ENCODE assay signal across 1 cellular context in the genomic region with DNA sequence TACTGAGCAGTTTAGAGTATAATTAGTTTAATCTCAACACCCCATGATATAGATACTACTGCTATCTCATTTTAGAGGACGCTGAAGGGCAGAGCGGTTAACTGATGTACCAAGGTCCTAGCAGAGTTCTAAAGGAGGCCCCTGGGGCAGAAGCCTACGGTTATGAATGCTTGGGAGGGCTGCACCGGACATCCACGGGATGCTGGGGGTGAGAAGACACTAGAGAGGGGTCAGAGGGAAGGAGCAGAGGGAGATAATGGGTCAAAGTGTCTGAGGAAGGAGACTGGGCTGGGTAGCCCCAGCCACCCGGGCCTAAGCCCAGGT.
A peak's percentile ranks its signal among the peaks of the same experiment; 100 is the strongest.
TF ChIP-seq lines count a peak whose summit lies in the region.

No MANE protein-coding gene starts in this region.

TF ChIP-seq in HepG2, 621 proteins besides CTCF, POLR2A, EP300 and RAD21:
- no peak for TF ChIP-seq MIXL1 (CRISPR knock-in tag; IDR thresholded peaks at IDR 0.05)
- TF ChIP-seq, protein P1, sequence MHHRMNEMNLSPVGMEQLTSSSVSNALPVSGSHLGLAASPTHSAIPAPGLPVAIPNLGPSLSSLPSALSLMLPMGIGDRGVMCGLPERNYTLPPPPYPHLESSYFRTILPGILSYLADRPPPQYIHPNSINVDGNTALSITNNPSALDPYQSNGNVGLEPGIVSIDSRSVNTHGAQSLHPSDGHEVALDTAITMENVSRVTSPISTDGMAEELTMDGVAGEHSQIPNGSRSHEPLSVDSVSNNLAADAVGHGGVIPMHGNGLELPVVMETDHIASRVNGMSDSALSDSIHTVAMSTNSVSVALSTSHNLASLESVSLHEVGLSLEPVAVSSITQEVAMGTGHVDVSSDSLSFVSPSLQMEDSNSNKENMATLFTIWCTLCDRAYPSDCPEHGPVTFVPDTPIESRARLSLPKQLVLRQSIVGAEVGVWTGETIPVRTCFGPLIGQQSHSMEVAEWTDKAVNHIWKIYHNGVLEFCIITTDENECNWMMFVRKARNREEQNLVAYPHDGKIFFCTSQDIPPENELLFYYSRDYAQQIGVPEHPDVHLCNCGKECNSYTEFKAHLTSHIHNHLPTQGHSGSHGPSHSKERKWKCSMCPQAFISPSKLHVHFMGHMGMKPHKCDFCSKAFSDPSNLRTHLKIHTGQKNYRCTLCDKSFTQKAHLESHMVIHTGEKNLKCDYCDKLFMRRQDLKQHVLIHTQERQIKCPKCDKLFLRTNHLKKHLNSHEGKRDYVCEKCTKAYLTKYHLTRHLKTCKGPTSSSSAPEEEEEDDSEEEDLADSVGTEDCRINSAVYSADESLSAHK (CRISPR knock-in tag; IDR thresholded peaks at IDR 0.05; ENCODE audit: borderline replicate concordance), result no peak
- TF ChIP-seq KLF16 (CRISPR knock-in tag; IDR thresholded peaks at IDR 0.05), result no peak
- no peak for TF ChIP-seq JARID2 (CRISPR knock-in tag; IDR thresholded peaks at IDR 0.05; ENCODE audit: insufficient replicate concordance)
- TF ChIP-seq, protein P2, sequence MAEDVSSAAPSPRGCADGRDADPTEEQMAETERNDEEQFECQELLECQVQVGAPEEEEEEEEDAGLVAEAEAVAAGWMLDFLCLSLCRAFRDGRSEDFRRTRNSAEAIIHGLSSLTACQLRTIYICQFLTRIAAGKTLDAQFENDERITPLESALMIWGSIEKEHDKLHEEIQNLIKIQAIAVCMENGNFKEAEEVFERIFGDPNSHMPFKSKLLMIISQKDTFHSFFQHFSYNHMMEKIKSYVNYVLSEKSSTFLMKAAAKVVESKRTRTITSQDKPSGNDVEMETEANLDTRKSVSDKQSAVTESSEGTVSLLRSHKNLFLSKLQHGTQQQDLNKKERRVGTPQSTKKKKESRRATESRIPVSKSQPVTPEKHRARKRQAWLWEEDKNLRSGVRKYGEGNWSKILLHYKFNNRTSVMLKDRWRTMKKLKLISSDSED (CRISPR knock-in tag; IDR thresholded peaks at IDR 0.05), result no peak
- TF ChIP-seq ZSCAN12 (CRISPR knock-in tag; IDR thresholded peaks at IDR 0.05), result 0 out of 2 replicates have a peak, but pooled peaks have one; percentile 6
- 0 out of 2 replicates have a peak, but pooled peaks have one; percentile 28 for TF ChIP-seq REL (CRISPR knock-in tag; conservative IDR thresholded peaks at IDR 0.05)
- 0 out of 2 replicates have a peak, but pooled peaks have one; percentile 59 for TF ChIP-seq ZNF33B (CRISPR knock-in tag; IDR thresholded peaks at IDR 0.05)
- TF ChIP-seq ZFY (CRISPR knock-in tag; IDR thresholded peaks at IDR 0.05), result no peak
- TF ChIP-seq IKZF1 (IDR thresholded peaks at IDR 0.05), result no peak
- TF ChIP-seq ZNF652 (CRISPR knock-in tag; IDR thresholded peaks at IDR 0.05; ENCODE audit: borderline replicate concordance, low read depth), result no peak
- no peak for TF ChIP-seq KAT8 (CRISPR knock-in tag; IDR thresholded peaks at IDR 0.05)
- TF ChIP-seq KDM1A (CRISPR knock-in tag; IDR thresholded peaks at IDR 0.05), result no peak
- TF ChIP-seq AGO2 (optimal IDR thresholded peaks at IDR 0.05; ENCODE audit: low read depth, low read length), result no peak
- TF ChIP-seq, protein P3, sequence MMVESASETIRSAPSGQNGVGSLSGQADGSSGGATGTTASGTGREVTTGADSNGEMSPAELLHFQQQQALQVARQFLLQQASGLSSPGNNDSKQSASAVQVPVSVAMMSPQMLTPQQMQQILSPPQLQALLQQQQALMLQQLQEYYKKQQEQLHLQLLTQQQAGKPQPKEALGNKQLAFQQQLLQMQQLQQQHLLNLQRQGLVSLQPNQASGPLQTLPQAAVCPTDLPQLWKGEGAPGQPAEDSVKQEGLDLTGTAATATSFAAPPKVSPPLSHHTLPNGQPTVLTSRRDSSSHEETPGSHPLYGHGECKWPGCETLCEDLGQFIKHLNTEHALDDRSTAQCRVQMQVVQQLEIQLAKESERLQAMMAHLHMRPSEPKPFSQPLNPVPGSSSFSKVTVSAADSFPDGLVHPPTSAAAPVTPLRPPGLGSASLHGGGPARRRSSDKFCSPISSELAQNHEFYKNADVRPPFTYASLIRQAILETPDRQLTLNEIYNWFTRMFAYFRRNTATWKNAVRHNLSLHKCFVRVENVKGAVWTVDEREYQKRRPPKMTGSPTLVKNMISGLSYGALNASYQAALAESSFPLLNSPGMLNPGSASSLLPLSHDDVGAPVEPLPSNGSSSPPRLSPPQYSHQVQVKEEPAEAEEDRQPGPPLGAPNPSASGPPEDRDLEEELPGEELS (CRISPR knock-in tag; IDR thresholded peaks at IDR 0.05), result no peak
- TF ChIP-seq ZNF513 (CRISPR knock-in tag; conservative IDR thresholded peaks at IDR 0.05), result 0 out of 2 replicates have a peak, but pooled peaks have one; percentile 5
- TF ChIP-seq ZFP36 (IDR thresholded peaks at IDR 0.05; ENCODE audit: borderline replicate concordance, low read depth, low read length, partially characterized antibody), result no peak
- TF ChIP-seq ARID3A (IDR thresholded peaks at IDR 0.05; ENCODE audit: low read depth, low read length), result no peak
- no peak for TF ChIP-seq SKI (IDR thresholded peaks at IDR 0.05; ENCODE audit: partially characterized antibody)
- no peak for TF ChIP-seq ARID2 (CRISPR knock-in tag; IDR thresholded peaks at IDR 0.05; ENCODE audit: borderline replicate concordance)
- no peak for TF ChIP-seq LCORL (IDR thresholded peaks at IDR 0.05)
- no peak for TF ChIP-seq LCORL (CRISPR knock-in tag; IDR thresholded peaks at IDR 0.05)
- TF ChIP-seq ZBTB26 (CRISPR knock-in tag; IDR thresholded peaks at IDR 0.05; ENCODE audit: borderline replicate concordance), result no peak
